ENCODE assay signal across 30 cellular contexts in genomic region chr2:102009557-102009956, GRCh38. TPM values are rescaled to one million over a fixed set of nuclear protein-coding genes. Genes with fewer than 3 reads are reported as not detected.
"Had no signal": no experiment of that assay in that cellular context is flagged by ENCODE, and none has a peak within 500 bp of the region (broad histone marks: within the 10 kb centered on the region; RNA-seq: fewer than 3 reads in every experiment).

No MANE protein-coding gene starts in this region.

- H3K4me1 Mint-ChIP-seq: nephron progenitor cell had no signal

- ATAC-seq: naive thymus-derived CD8-positive, alpha-beta T cell; natural killer cell treated with Interleukin-12 subunit alpha and Interleukin-12 subunit beta and Interleukin-15 and Interleukin-18, amount 100 ng/mL, for 72 hours; psoas muscle; right cardiac atrium; right lobe of liver; stimulated activated memory B cell treated with anti-CD40 and anti-IgM and Interleukin-4, amounts not matched to agents 10 μg/mL and 1 μg/mL and 100 μg/mL, for 72 hours; stimulated activated naive CD8-positive, alpha-beta T cell treated with anti-CD3 and anti-CD28 coated beads, Interleukin-15, Interleukin-2, amounts not matched to agents 100 U/mL and 50 U/mL, for 24 hours had no signal

- H3K36me3 ChIP-seq: ovary, right lobe of liver, sigmoid colon, stomach, thoracic aorta, thyroid gland, tibial nerve, vagina had no signal

- H3K27me3 ChIP-seq: ovary, right lobe of liver, sigmoid colon, stomach, thyroid gland, tibial nerve, upper lobe of left lung, vagina had no signal

- H3K4me1 ChIP-seq: psoas muscle had no signal

- H3K27ac ChIP-seq: ovary, parathyroid adenoma, psoas muscle, right lobe of liver, stomach, thoracic aorta, thyroid gland, tibial nerve, vagina had no signal

- H3K36me3 Mint-ChIP-seq: stimulated activated memory B cell treated with anti-CD40 and anti-IgM and Interleukin-4, amounts not matched to agents 10 μg/mL and 1 μg/mL and 100 μg/mL, for 72 hours had no signal

- H3K9me3 ChIP-seq: ovary, psoas muscle, right lobe of liver, sigmoid colon, stomach, thoracic aorta, thyroid gland, tibial nerve, upper lobe of left lung, vagina had no signal

- H3K4me3 Mint-ChIP-seq: naive thymus-derived CD8-positive, alpha-beta T cell; natural killer cell treated with Interleukin-12 subunit alpha and Interleukin-12 subunit beta and Interleukin-15 and Interleukin-18, amount 100 ng/mL, for 72 hours; nephron progenitor cell; neural crest cell; stimulated activated memory B cell treated with anti-CD40 and anti-IgM and Interleukin-4, amounts not matched to agents 10 μg/mL and 1 μg/mL and 100 μg/mL, for 72 hours had no signal

- H3K9me3 Mint-ChIP-seq: natural killer cell treated with Interleukin-12 subunit alpha and Interleukin-12 subunit beta and Interleukin-15 and Interleukin-18, amount 100 ng/mL, for 72 hours; neural crest cell; stimulated activated memory B cell treated with anti-CD40 and anti-IgM and Interleukin-4, amounts not matched to agents 10 μg/mL and 1 μg/mL and 100 μg/mL, for 72 hours had no signal

- DNase-seq: naive thymus-derived CD8-positive, alpha-beta T cell; nephron progenitor cell; occipital lobe; ovary; posterior cingulate gyrus; psoas muscle; right lobe of liver; sigmoid colon; small intestine; stimulated activated CD4-positive, alpha-beta T cell treated with anti-CD3 and anti-CD28 coated beads, Interleukin-15, amount 100 ng/mL, for 24 hours; stimulated activated CD4-positive, alpha-beta T cell treated with anti-CD3 and anti-CD28 coated beads, Interleukin-2, amount 100 ng/mL, for 24 hours; stimulated activated CD4-positive, alpha-beta T cell treated with anti-CD3 and anti-CD28 coated beads, Interleukin-2, amount 100 ng/mL, for 48 hours; stimulated activated CD4-positive, alpha-beta T cell treated with anti-CD3 and anti-CD28 coated beads, Interleukin-4, amount 100 ng/mL, for 4 hours; stimulated activated CD8-positive, alpha-beta memory T cell treated with anti-CD3 and anti-CD28 coated beads, Interleukin-4, amount 100 ng/mL, for 48 hours; stimulated activated naive CD4-positive, alpha-beta T cell; stimulated activated naive CD8-positive, alpha-beta T cell treated with anti-CD3 and anti-CD28 coated beads, Interleukin-15, Interleukin-2, amounts not matched to agents 100 U/mL and 50 U/mL, for 24 hours; stomach; thyroid gland; trophoblast cell; upper lobe of left lung had no signal

- H3K4me3 ChIP-seq: ovary, psoas muscle, right lobe of liver, sigmoid colon, stomach, thoracic aorta, thyroid gland, tibial nerve, upper lobe of left lung, vagina had no signal

- H3K27ac Mint-ChIP-seq: naive thymus-derived CD8-positive, alpha-beta T cell; nephron progenitor cell; progenitor cell of endocrine pancreas; stimulated activated memory B cell treated with anti-CD40 and anti-IgM and Interleukin-4, amounts not matched to agents 10 μg/mL and 1 μg/mL and 100 μg/mL, for 72 hours had no signal

RNA-seq across cellular contexts. Expression of gene IL1R2, which starts 17.8 kb away (rescaled TPM):
- total RNA-seq: naive thymus-derived CD8-positive, alpha-beta T cell; natural killer cell treated with Interleukin-12 subunit alpha and Interleukin-12 subunit beta and Interleukin-15 and Interleukin-18, amount 100 ng/mL, for 72 hours; neural crest cell; occipital lobe; progenitor cell of endocrine pancreas; temporal lobe had no signal
- polyA plus RNA-seq: naive thymus-derived CD8-positive, alpha-beta T cell had no signal
